19 cellular contexts compared by ENCODE assay signal in the genomic region with DNA sequence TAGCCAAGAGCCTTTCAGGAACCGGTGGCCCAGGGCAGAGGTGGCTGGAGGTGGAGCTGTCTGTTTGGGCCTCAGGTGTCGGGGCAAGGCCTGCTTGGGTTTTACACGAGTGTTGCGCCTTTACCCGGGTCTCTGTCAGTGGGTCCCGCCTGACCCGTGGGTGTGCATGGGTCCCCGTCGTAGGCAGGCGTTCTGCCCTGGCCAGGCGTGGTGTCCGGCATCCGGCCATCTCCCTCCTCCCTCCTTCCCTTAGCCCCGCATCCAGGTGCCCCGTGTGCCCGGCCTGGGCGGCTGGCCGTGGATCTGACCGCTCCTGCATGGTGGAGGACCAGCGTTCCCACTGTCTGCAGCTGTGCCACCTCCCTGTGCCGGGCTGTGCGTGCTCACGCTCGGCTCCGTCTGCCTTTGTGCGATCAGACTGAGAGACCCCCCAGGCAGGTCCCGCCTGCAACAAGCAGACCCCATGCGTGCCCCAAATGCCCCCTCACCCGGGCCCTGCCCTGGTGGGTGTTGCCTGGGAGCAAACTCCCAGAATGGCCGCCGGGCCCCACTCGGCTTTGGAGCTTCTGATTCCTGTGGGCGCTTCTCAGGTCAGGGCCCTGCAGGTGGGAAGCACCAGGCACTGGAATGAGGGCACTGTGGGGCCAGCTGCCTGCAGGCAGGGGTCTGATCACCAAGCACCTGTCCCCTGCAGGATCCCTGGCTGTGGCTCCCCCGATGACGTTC. TPM values are rescaled to one million over a fixed set of nuclear protein-coding genes. Genes with fewer than 3 reads are reported as not detected.
DNase-seq lines count a peak whose midpoint lies in the region; ATAC-seq, FAIRE-seq and TF ChIP-seq lines count a peak whose summit lies in the region.
"Had no signal": no experiment of that assay in that cellular context is flagged by ENCODE, and none has a peak within 500 bp of the region (broad histone marks: within the 10 kb centered on the region; RNA-seq: fewer than 3 reads in every experiment).

No MANE protein-coding gene starts in this region.

- H3K4me1 ChIP-seq in left lung (peaks cover 0 to 12% of the 10 kb centered on the region in 2 donors), aorta (ENCODE audit: control insufficient read depth in 1 of 2, insufficient read depth in 2 of 2, low read length in 2 of 2) (no peaks in the 10 kb centered on the region)
- H3K4me1 ChIP-seq: adrenal gland, stomach had no signal

- H3K9me3 ChIP-seq in left lung (no peaks in the 10 kb centered on the region), aorta (ENCODE audit: control insufficient read depth, low read length) (no peaks in the 10 kb centered on the region)
- H3K9me3 ChIP-seq: adrenal gland, colonic mucosa, esophagus muscularis mucosa, lower lobe of right lung, stomach had no signal

- H3K4me1 Mint-ChIP-seq in activated T-cell treated with anti-CD3 and anti-CD28 coated beads, Interleukin-2, amount 50 U/mL, for 24 hours (ENCODE audit: low read depth): peaks cover 8% of the 10 kb centered on the region
- peaks cover 7% of the 10 kb centered on the region for H3K4me1 Mint-ChIP-seq in activated T-cell treated with anti-CD3 and anti-CD28 coated beads, Interleukin-2, amount 50 U/mL, for 4 hours (ENCODE audit: low read depth)

- DNase-seq in activated T-cell treated with anti-CD3 and anti-CD28 coated beads, Interleukin-2, amount 50 U/mL, for 24 hours: peak; percentile 29
- no peak for DNase-seq in activated T-cell treated with anti-CD3 and anti-CD28 coated beads, Interleukin-2, amount 50 U/mL, for 4 hours
- DNase-seq in activated CD8-positive, alpha-beta memory T cell treated with anti-CD3 and anti-CD28 coated beads, Interleukin-2, amount 50 U/mL, for 4 hours: peak; percentile 14
- DNase-seq in left lung: peak; percentile 35 to 75
- DNase-seq in aorta: peak; percentile 39 to 74
- no peak for DNase-seq in HTR-8/SVneo (ENCODE audit: insufficient read length, low spot score)
- DNase-seq in cerebellar cortex (ENCODE audit: low spot score): no peak
- no peak for DNase-seq in medulla oblongata (ENCODE audit: extremely low spot score)
- DNase-seq: Calu3, colonic mucosa, lower lobe of right lung, NCI-H1105 treated with DMSO at 0.1 percent for 48 hours, NCI-H446, stomach had no signal

- TF ChIP-seq CTCF in left lung (IDR thresholded peaks at IDR 0.05): no peak

- 88 to 91% methylated on average over 34 to 35 of the region's 35 CpGs for WGBS in aorta, 2 donors

- intact Hi-C loops in left lung (cut with DNase I) (no loop called here), aorta (cut with DNase I) (no loop called here)

- H3K36me3 ChIP-seq in left lung (no peaks in the 10 kb centered on the region), aorta (ENCODE audit: control insufficient read depth in 1 of 2, insufficient read depth in 2 of 2, low read length in 1 of 2) (no peaks in the 10 kb centered on the region)
- H3K36me3 ChIP-seq: adrenal gland, colonic mucosa, esophagus muscularis mucosa, lower lobe of right lung, neural progenitor cell, stomach had no signal

- H3K27me3 Mint-ChIP-seq in activated T-cell treated with anti-CD3 and anti-CD28 coated beads, Interleukin-2, amount 50 U/mL, for 24 hours: peaks cover 24% of the 10 kb centered on the region
- H3K27me3 Mint-ChIP-seq in activated T-cell treated with anti-CD3 and anti-CD28 coated beads, Interleukin-2, amount 50 U/mL, for 4 hours (ENCODE audit: low read depth): peaks cover 8% of the 10 kb centered on the region

- no peak overlapping the region for H3K27ac Mint-ChIP-seq in activated T-cell treated with anti-CD3 and anti-CD28 coated beads, Interleukin-2, amount 50 U/mL, for 24 hours
- H3K27ac Mint-ChIP-seq: neural progenitor cell had no signal

- H3K36me3 Mint-ChIP-seq in activated T-cell treated with anti-CD3 and anti-CD28 coated beads, Interleukin-2, amount 50 U/mL, for 24 hours (ENCODE audit: low read depth): no peaks in the 10 kb centered on the region
- H3K36me3 Mint-ChIP-seq in activated T-cell treated with anti-CD3 and anti-CD28 coated beads, Interleukin-2, amount 50 U/mL, for 4 hours (ENCODE audit: insufficient read depth): no peaks in the 10 kb centered on the region
- H3K36me3 Mint-ChIP-seq: neural progenitor cell had no signal

- H3K4me3 ChIP-seq in left lung: no peak overlapping the region
- no peak overlapping the region for H3K4me3 ChIP-seq in aorta (ENCODE audit: low read length in 2 of 2)
- H3K4me3 ChIP-seq: adrenal gland, colonic mucosa, esophagus muscularis mucosa, lower lobe of right lung, neural progenitor cell, stomach had no signal

- H3K9me3 Mint-ChIP-seq in activated T-cell treated with anti-CD3 and anti-CD28 coated beads, Interleukin-2, amount 50 U/mL, for 24 hours: no peaks in the 10 kb centered on the region
- H3K9me3 Mint-ChIP-seq in activated T-cell treated with anti-CD3 and anti-CD28 coated beads, Interleukin-2, amount 50 U/mL, for 4 hours: no peaks in the 10 kb centered on the region
- H3K9me3 Mint-ChIP-seq: activated B cell treated with CpG ODN at 0.5 μM for 24 hours, neural progenitor cell had no signal

- no peak overlapping the region for H3K27ac ChIP-seq in left lung
- no peak overlapping the region for H3K27ac ChIP-seq in aorta (ENCODE audit: low read depth in 1 of 2, low read length in 2 of 2)
- H3K27ac ChIP-seq: adrenal gland, colonic mucosa, esophagus muscularis mucosa, lower lobe of right lung, neural progenitor cell, stomach had no signal

- FAIRE-seq in HTR-8/SVneo (lab: Jason Lieb, UNC): no peak

- peaks cover 0 to 70% of the 10 kb centered on the region in 2 donors for H3K27me3 ChIP-seq in left lung
- H3K27me3 ChIP-seq in aorta (ENCODE audit: control insufficient read depth in 1 of 2, insufficient read depth in 2 of 2, low read length in 1 of 2): no peaks in the 10 kb centered on the region
- H3K27me3 ChIP-seq: adrenal gland, colonic mucosa, neural progenitor cell had no signal

- no peak for ATAC-seq in activated T-cell treated with anti-CD3 and anti-CD28 coated beads, Interleukin-2, amount 50 U/mL, for 4 hours
- ATAC-seq in left lung: no peak
- no peak for ATAC-seq in aorta (ENCODE audit: low FRiP score)

- no peak overlapping the region for H3K4me3 Mint-ChIP-seq in activated T-cell treated with anti-CD3 and anti-CD28 coated beads, Interleukin-2, amount 50 U/mL, for 24 hours
- H3K4me3 Mint-ChIP-seq in activated T-cell treated with anti-CD3 and anti-CD28 coated beads, Interleukin-2, amount 50 U/mL, for 4 hours: no peak overlapping the region
- H3K4me3 Mint-ChIP-seq: activated B cell treated with CpG ODN at 0.5 μM for 24 hours, neural progenitor cell had no signal

RNA-seq across cellular contexts. Expression of a gene that starts 4.2 kb away (rescaled TPM):
- under 1 TPM in 1 of 3 donors, not detected in 2; 0.65 TPM for total RNA-seq in activated T-cell treated with anti-CD3 and anti-CD28 coated beads, Interleukin-2, amount 50 U/mL, for 4 hours
- total RNA-seq in left lung (under 1 TPM in 1 of 2 donors, not detected in 1; 0.24 TPM), aorta (under 1 TPM in 1 of 2 donors, not detected in 1; 0.26 TPM)
- polyA plus RNA-seq in aorta: 1 to 10 TPM in 1 of 2 donors, not detected in 1; 6.4 TPM
- total RNA-seq: lower lobe of right lung had no signal

RNA-seq across cellular contexts. Expression of a gene that starts 36.6 kb away (rescaled TPM):
- under 1 TPM in 2 of 3 donors, not detected in 1; 0.23 to 0.33 TPM for total RNA-seq in activated T-cell treated with anti-CD3 and anti-CD28 coated beads, Interleukin-2, amount 50 U/mL, for 4 hours
- not detected for total RNA-seq in left lung
- total RNA-seq in aorta: not detected
- not detected for polyA plus RNA-seq in aorta
- total RNA-seq: activated B cell treated with CpG ODN at 0.5 μM for 24 hours, Calu3, lower lobe of right lung, skeletal muscle tissue had no signal
- polyA plus RNA-seq: stomach had no signal

RNA-seq across cellular contexts. Expression of a gene that starts 45.5 kb away (rescaled TPM):
- total RNA-seq in activated T-cell treated with anti-CD3 and anti-CD28 coated beads, Interleukin-2, amount 50 U/mL, for 4 hours: 100 to 1,000 TPM in 1 of 3 donors, 10 to 100 TPM in 2; 60.5 to 102 (median 77.3) TPM
- total RNA-seq in left lung (1 to 10 TPM; 1.1 TPM), aorta (under 1 TPM; 0.39 to 0.75 TPM)
- polyA plus RNA-seq in aorta: not detected
- total RNA-seq: Calu3, skeletal muscle tissue had no signal

RNA-seq across cellular contexts. Expression of a gene that starts 56.3 kb away (rescaled TPM):
- under 1 TPM; 0.13 to 0.14 (median 0.13) TPM for total RNA-seq in activated T-cell treated with anti-CD3 and anti-CD28 coated beads, Interleukin-2, amount 50 U/mL, for 4 hours
- under 1 TPM in 1 of 2 donors, not detected in 1; 0.10 TPM for total RNA-seq in left lung
- total RNA-seq in aorta: not detected
- polyA plus RNA-seq in aorta: not detected
- total RNA-seq: activated B cell treated with CpG ODN at 0.5 μM for 24 hours, Calu3, colonic mucosa, lower lobe of right lung, skeletal muscle tissue had no signal

Comparison
In these comparisons a context has a peak if more than half of its experiments do, and no peak if none do; other contexts are left out.
1. DNase-seq: peak in activated T-cell treated with anti-CD3 and anti-CD28 coated beads, Interleukin-2, amount 50 U/mL, for 24 hours (single experiment), activated CD8-positive, alpha-beta memory T cell treated with anti-CD3 and anti-CD28 coated beads, Interleukin-2, amount 50 U/mL, for 4 hours (single experiment), left lung (2 of 2) and aorta (2 of 2); none in activated T-cell treated with anti-CD3 and anti-CD28 coated beads, Interleukin-2, amount 50 U/mL, for 4 hours (single experiment), HTR-8/SVneo (single experiment), cerebellar cortex (single experiment) and medulla oblongata (single experiment).
2. RNA of a gene that starts 45.5 kb away (total RNA-seq): 60.5 to 102 TPM in activated T-cell treated with anti-CD3 and anti-CD28 coated beads, Interleukin-2, amount 50 U/mL, for 4 hours; 1.1 TPM in left lung and 0.39 to 0.75 TPM in aorta; every median in the first group is over 10 times any median in the second.